23 cellular contexts compared by ENCODE assay signal in genomic region chr4:20675786-20676185, GRCh38.
"Had no signal": no experiment of that assay in that cellular context is flagged by ENCODE, and none has a peak within 500 bp of the region (broad histone marks: within the 10 kb centered on the region; RNA-seq: fewer than 3 reads in every experiment).

No MANE protein-coding gene starts in this region.

- H3K4me2 ChIP-seq: KMS-11, SK-N-SH had no signal

- H3K4me3 Mint-ChIP-seq: IgD-negative memory B cell had no signal

- H3K9me3 ChIP-seq: SK-N-SH had no signal

- FAIRE-seq: K562 had no signal

- H3K4me3 ChIP-seq: K562 had no signal

- H3K27ac Mint-ChIP-seq: IgD-negative memory B cell had no signal

- H3K27ac ChIP-seq: KMS-11, RWPE1 had no signal

- H3K9ac ChIP-seq: KMS-11, SK-N-SH had no signal

- ATAC-seq: K562, Panc1, PC-3 had no signal

- DNase-seq: Kasumi-1, MV-4-11, NCI-H1048, NCI-H1105, NCI-H1417 treated with DMSO at 0.1 percent for 48 hours, NCI-H146, NCI-H1694 treated with DMSO at 0.1 percent for 48 hours, NCI-H1930, NCI-H2081 treated with DMSO at 0.1 percent for 48 hours, NCI-H2171, NCI-H226, NCI-H446, NCI-H510A, NCI-H524 treated with DMSO at 0.1 percent for 48 hours, NCI-H774, PC-3, SHP77, SK-N-SH had no signal

- H3K36me3 Mint-ChIP-seq: IgD-negative memory B cell had no signal
